In the genomic region with DNA sequence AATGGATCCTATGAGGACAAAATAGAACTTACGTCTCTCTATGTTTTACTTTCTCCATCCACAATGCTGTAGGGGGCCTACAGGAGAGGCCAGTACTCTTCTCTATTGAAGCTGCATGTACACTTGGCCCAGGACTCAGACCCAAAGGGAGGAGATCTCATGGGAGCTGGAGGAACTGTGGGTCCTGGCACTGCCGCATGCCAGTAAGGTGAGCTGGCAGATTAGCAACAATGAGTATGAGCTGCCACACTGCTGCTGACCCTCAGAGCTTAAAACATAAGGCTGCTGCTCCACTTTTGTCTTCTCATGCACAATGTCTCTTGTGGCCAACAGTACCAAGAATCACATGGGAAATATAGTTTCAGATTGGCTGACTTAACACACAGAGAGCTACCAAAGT, we compare ENCODE assay signal across 25 cellular contexts. TPM values are rescaled to one million over a fixed set of nuclear protein-coding genes. Genes with fewer than 3 reads are reported as not detected.
A peak's percentile ranks its signal among the peaks of the same experiment; 100 is the strongest.
DNase-seq lines count a peak whose midpoint lies in the region; ATAC-seq and TF ChIP-seq lines count a peak whose summit lies in the region.
"Had no signal": no experiment of that assay in that cellular context is flagged by ENCODE, and none has a peak within 500 bp of the region (broad histone marks: within the 10 kb centered on the region; RNA-seq: fewer than 3 reads in every experiment).

No MANE protein-coding gene starts in this region.

- H3K9me3 ChIP-seq in HCT116 (ENCODE audit: control insufficient read depth in 1 of 2, insufficient read depth in 1 of 2, low read depth in 1 of 2, low read length in 2 of 2) (no peaks in the 10 kb centered on the region), PC-3 (ENCODE audit: low read length) (no peaks in the 10 kb centered on the region)

- H3K9me2 ChIP-seq in HCT116 (ENCODE audit: insufficient read depth) (no peaks in the 10 kb centered on the region), PC-3 (replicated peaks; ENCODE audit: low read length) (no peaks in the 10 kb centered on the region; the same call in 1 of the 2 replicates)

- H3K27me3 ChIP-seq in HCT116 (ENCODE audit: insufficient read depth, low read length) (no peaks in the 10 kb centered on the region), PC-3 (ENCODE audit: low read length) (no peaks in the 10 kb centered on the region)
- H3K27me3 ChIP-seq: dorsolateral prefrontal cortex had no signal

- H4K20me1 ChIP-seq in HCT116 (ENCODE audit: insufficient read depth) (no peaks in the 10 kb centered on the region), PC-3 (ENCODE audit: low read length) (no peaks in the 10 kb centered on the region)

- H3K9ac ChIP-seq in HCT116 (ENCODE audit: low read length): no peak overlapping the region
- H3K9ac ChIP-seq in PC-3 (ENCODE audit: low read length): no peak overlapping the region

- no peak overlapping the region for H3K4me3 ChIP-seq in HCT116 (replicated peaks in 1 of 2; ENCODE audit: low read depth in 1 of 2, low read length in 2 of 2)
- no peak overlapping the region for H3K4me3 ChIP-seq in PC-3 (ENCODE audit: low read length)
- H3K4me3 ChIP-seq in epithelial cell of proximal tubule (ENCODE audit: low read depth, low read length): no peak overlapping the region
- H3K4me3 ChIP-seq in retinal pigment epithelial cell (ENCODE audit: low read length): no peak overlapping the region
- H3K4me3 ChIP-seq: dorsolateral prefrontal cortex, GM12878 had no signal

- H3K4me1 ChIP-seq in HCT116 (ENCODE audit: control insufficient read depth in 1 of 2, insufficient read depth in 2 of 2, low read length in 2 of 2): peaks cover 0 to 7% of the 10 kb centered on the region in 2 experiments; a peak in 1 of 4 replicates
- H3K4me1 ChIP-seq in PC-3 (ENCODE audit: insufficient read depth, low read length): peaks cover 23% of the 10 kb centered on the region

- CTCF ChIA-PET in HCT116 (lab: Charles Lee) (interaction anchor here (0.8 kb wide), 1 partner anchor 155 kb away, joined by 3 read pairs; no protein-coding TSS in a partner anchor), PC-3 (lab: Charles Lee) (interaction anchor here (0.6 to 1.3 kb wide), 3 partner anchors 10 to 589 kb away, joined by 3 to 7 read pairs (median 7); no protein-coding TSS in a partner anchor)

- H3F3A ChIP-seq in PC-3 (ENCODE audit: low read length, unreplicated experiment): no peaks in the 10 kb centered on the region

- BruUV-seq in HCT116 (replicated peaks; lab: Mats Ljungman, UMichigan) (no TSS peak), PC-3 (replicated peaks; lab: Mats Ljungman, UMichigan) (no TSS peak)

- no peaks in the 10 kb centered on the region for H3K36me3 ChIP-seq in HCT116 (ENCODE audit: control insufficient read depth in 1 of 2, insufficient read depth in 2 of 2, low read length in 2 of 2)
- no peaks in the 10 kb centered on the region for H3K36me3 ChIP-seq in PC-3 (ENCODE audit: low read depth, low read length)

- DNase-seq in HCT116 (ENCODE audit: low read depth, low spot score): no peak
- DNase-seq in PC-3: peak; percentile 82
- peak; percentile 12 for DNase-seq in epithelial cell of proximal tubule (ENCODE audit: low read depth)
- peak; percentile 95 for DNase-seq in retinal pigment epithelial cell (ENCODE audit: low read depth)
- no peak for DNase-seq in UCSD-AML1 (lab: John Stamatoyannopoulos, UW; ENCODE audit: unreplicated experiment)
- DNase-seq in dedifferentiated amniotic fluid mesenchymal stem cell (ENCODE audit: extremely low spot score): no peak
- DNase-seq: activated CD4-positive, alpha-beta T cell treated with anti-CD3 and anti-CD28 coated beads for 1 hour; activated CD8-positive, alpha-beta memory T cell treated with anti-CD3 and anti-CD28 coated beads for 24 hours; activated naive CD4-positive, alpha-beta T cell; activated T-cell treated with anti-CD3 and anti-CD28 coated beads, Interleukin-2, amount 50 U/mL, for 4 hours; AML-193; CD8-positive, alpha-beta memory T cell; dorsolateral prefrontal cortex; left cardiac atrium; mesenchymal stem cell; MM.1S; NCI-H1436 treated with DMSO at 0.1 percent for 48 hours; NCI-H2171 treated with DMSO at 0.1 percent for 48 hours; NCI-H526 treated with DMSO at 0.1 percent for 48 hours; stimulated activated CD4-positive, alpha-beta T cell treated with anti-CD3 and anti-CD28 coated beads, Interleukin-4, amount 100 ng/mL, for 1 hour; stimulated activated naive CD4-positive, alpha-beta T cell; SW 1271 had no signal

- no peaks in the 10 kb centered on the region for H3K79me2 ChIP-seq in HCT116 (ENCODE audit: insufficient read depth, low read length)
- no peaks in the 10 kb centered on the region for H3K79me2 ChIP-seq in PC-3 (ENCODE audit: low read length)

- TF ChIP-seq RAD21 in HCT116 (IDR thresholded peaks at IDR 0.05; ENCODE audit: low read depth): no peak

- no peak overlapping the region for H3K27ac ChIP-seq in HCT116 (ENCODE audit: low read depth, low read length)
- peak overlapping the region; percentile 21 for H3K27ac ChIP-seq in PC-3 (ENCODE audit: low read length)
- H3K27ac ChIP-seq: epithelial cell of prostate had no signal

- no peak for TF ChIP-seq POLR2A in HCT116 (IDR thresholded peaks at IDR 0.05; ENCODE audit: borderline replicate concordance, extremely low read depth, insufficient read depth, insufficient read length)

- POLR2A ChIA-PET in HCT116 (lab: Charles Lee): no interaction called here
- POLR2A ChIA-PET in PC-3 (lab: Charles Lee; ENCODE audit: unreplicated experiment): interaction anchor here (0.9 kb wide), 1 partner anchor 58 kb away, joined by 18 read pairs; the partner anchor contains the start of gene TBC1D5

- H3K4me2 ChIP-seq in HCT116 (ENCODE audit: low read length): no peak overlapping the region
- H3K4me2 ChIP-seq in PC-3 (ENCODE audit: low read length): peak overlapping the region; percentile 18

- intact Hi-C loops in HCT116 (cut with micrococcal nuclease): no loop called here
- intact Hi-C loops in PC-3 (cut with micrococcal nuclease): loop anchor here (10.0 kb wide), 1 partner anchor 1815 kb away; no protein-coding TSS in a partner anchor

- RAD21 ChIA-PET in HCT116 (lab: Charles Lee; ENCODE audit: low non-redundant PET in 1 of 2, low total read pairs in 2 of 2, uncharacterized antibody in 2 of 2, unreplicated experiment in 2 of 2): no interaction called here

- no peak for TF ChIP-seq CTCF in HCT116 (IDR thresholded peaks at IDR 0.05 in 2 of 3, conservative IDR thresholded peaks at IDR 0.05 in 1 of 3; ENCODE audit: borderline replicate concordance in 1 of 3, insufficient read depth in 1 of 3, low read depth in 2 of 3, low read length in 2 of 3)
- TF ChIP-seq CTCF in PC-3 (conservative IDR thresholded peaks at IDR 0.05; ENCODE audit: low read depth, low read length): no peak
- TF ChIP-seq CTCF in epithelial cell of proximal tubule (conservative IDR thresholded peaks at IDR 0.05; ENCODE audit: low read depth, low read length): no peak
- no peak for TF ChIP-seq CTCF in retinal pigment epithelial cell (conservative IDR thresholded peaks at IDR 0.05; ENCODE audit: low read depth, low read length)

- H2AFZ ChIP-seq in HCT116 (ENCODE audit: low read depth, low read length, poor library complexity, severe bottlenecking): no peak overlapping the region
- peak overlapping the region; percentile 46 for H2AFZ ChIP-seq in PC-3 (ENCODE audit: low read length)

- ATAC-seq in HCT116 (0 out of 2 replicates have a peak, but pooled peaks have one; percentile 36), PC-3 (peak; percentile 93), HG02759 (IDR thresholded peaks at IDR 0.05; ENCODE audit: unreplicated experiment) (no peak)
- ATAC-seq: activated T-cell treated with anti-CD3 and anti-CD28 coated beads, Interleukin-2, amount 50 U/mL, for 4 hours; GM12878; left cardiac atrium had no signal

TF ChIP-seq in HCT116, 20 proteins besides CTCF, POLR2A, EP300 and RAD21 (continues in another document):
- TF ChIP-seq SP1 (IDR thresholded peaks at IDR 0.05; ENCODE audit: low read depth) (no peak), SIN3A (IDR thresholded peaks at IDR 0.05; ENCODE audit: low read depth) (no peak), ZFX (IDR thresholded peaks at IDR 0.05) (no peak), EGR1 (IDR thresholded peaks at IDR 0.05; ENCODE audit: low read depth) (no peak), CEBPB (IDR thresholded peaks at IDR 0.05; ENCODE audit: low read depth) (no peak), SRF (IDR thresholded peaks at IDR 0.05; ENCODE audit: low read depth) (no peak), POLR2AphosphoS5 (IDR thresholded peaks at IDR 0.05; ENCODE audit: low read depth, low read length) (no peak), TCF7L2 (IDR thresholded peaks at IDR 0.05; ENCODE audit: borderline replicate concordance, extremely low read depth, insufficient read depth, insufficient read length) (no peak)
- TF ChIP-seq, protein P1, sequence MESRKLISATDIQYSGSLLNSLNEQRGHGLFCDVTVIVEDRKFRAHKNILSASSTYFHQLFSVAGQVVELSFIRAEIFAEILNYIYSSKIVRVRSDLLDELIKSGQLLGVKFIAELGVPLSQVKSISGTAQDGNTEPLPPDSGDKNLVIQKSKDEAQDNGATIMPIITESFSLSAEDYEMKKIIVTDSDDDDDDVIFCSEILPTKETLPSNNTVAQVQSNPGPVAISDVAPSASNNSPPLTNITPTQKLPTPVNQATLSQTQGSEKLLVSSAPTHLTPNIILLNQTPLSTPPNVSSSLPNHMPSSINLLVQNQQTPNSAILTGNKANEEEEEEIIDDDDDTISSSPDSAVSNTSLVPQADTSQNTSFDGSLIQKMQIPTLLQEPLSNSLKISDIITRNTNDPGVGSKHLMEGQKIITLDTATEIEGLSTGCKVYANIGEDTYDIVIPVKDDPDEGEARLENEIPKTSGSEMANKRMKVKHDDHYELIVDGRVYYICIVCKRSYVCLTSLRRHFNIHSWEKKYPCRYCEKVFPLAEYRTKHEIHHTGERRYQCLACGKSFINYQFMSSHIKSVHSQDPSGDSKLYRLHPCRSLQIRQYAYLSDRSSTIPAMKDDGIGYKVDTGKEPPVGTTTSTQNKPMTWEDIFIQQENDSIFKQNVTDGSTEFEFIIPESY (IDR thresholded peaks at IDR 0.05; ENCODE audit: extremely low read depth, insufficient replicate concordance, low read length): no peak

RNA-seq across cellular contexts. Expression of gene TBC1D5, which starts 57.8 kb away (rescaled TPM):
- total RNA-seq in HCT116 (2021; ENCODE audit: unreplicated experiment) (33.9 TPM), PC-3 (2014; rRNA removed) (54.4 and 54.5 TPM in 2 replicates), epithelial cell of proximal tubule (32.1 and 33.4 TPM in 2 replicates)
- 12.3 and 13.0 TPM in 2 replicates for polyA plus RNA-seq in HCT116 (2012)

Comparison
In these comparisons a context has a peak if more than half of its experiments do, and no peak if none do; other contexts are left out.
1. DNase-seq: peak in PC-3 (single experiment), epithelial cell of proximal tubule (single experiment) and retinal pigment epithelial cell (single experiment); none in HCT116 (single experiment), UCSD-AML1 (single experiment) and dedifferentiated amniotic fluid mesenchymal stem cell (single experiment).